ENCODE assay signal across 19 cellular contexts in genomic region chr7:151124899-151125399, GRCh38. TPM values are rescaled to one million over a fixed set of nuclear protein-coding genes. Genes with fewer than 3 reads are reported as not detected.
DNase-seq lines count a peak whose midpoint lies in the region; ATAC-seq, FAIRE-seq and TF ChIP-seq lines count a peak whose summit lies in the region.
"Had no signal": no experiment of that assay in that cellular context is flagged by ENCODE, and none has a peak within 500 bp of the region (broad histone marks: within the 10 kb centered on the region; RNA-seq: fewer than 3 reads in every experiment).

No MANE protein-coding gene starts in this region.

- H3K27me3 ChIP-seq in H7 (ENCODE audit: control insufficient read depth, insufficient read depth, low read length) (peaks cover 3% of the 10 kb centered on the region; the same call in 1 of the 2 replicates), astrocyte (ENCODE audit: insufficient read depth, low read length) (no peaks in the 10 kb centered on the region)
- H3K27me3 ChIP-seq: SJCRH30 had no signal

- H3K27ac ChIP-seq in astrocyte (ENCODE audit: low read depth, low read length), result no peak overlapping the region
- H3K27ac ChIP-seq: SJCRH30 had no signal

- TF ChIP-seq CTCF in astrocyte (IDR thresholded peaks at IDR 0.05; ENCODE audit: insufficient read depth, low read depth, low read length) (no peak), progenitor cell of endocrine pancreas (IDR thresholded peaks at IDR 0.05; ENCODE audit: unreplicated experiment) (no peak)

- no peak overlapping the region for H2AFZ ChIP-seq in astrocyte (ENCODE audit: low read depth, low read length)

- no peak for DNase-seq in H7
- DNase-seq in astrocyte (ENCODE audit: low read depth), result no peak
- no peak for DNase-seq in progenitor cell of endocrine pancreas (ENCODE audit: low spot score, unreplicated experiment)
- DNase-seq in stimulated activated CD4-positive, alpha-beta T cell treated with anti-CD3 and anti-CD28 coated beads, Interleukin-4, amount 100 ng/mL, for 1 hour, result no peak
- DNase-seq in D341Med (ENCODE audit: low spot score), result no peak
- no peak for DNase-seq in T1000 (lab: John Stamatoyannopoulos, UW)
- DNase-seq: activated B cell treated with CpG ODN at 0.5 μM for 24 hours; effector CD4-positive, alpha-beta T cell; EL; Karpas-422; naive thymus-derived CD8-positive, alpha-beta T cell; SJCRH30; stimulated activated CD4-positive, alpha-beta T cell treated with anti-CD3 and anti-CD28 coated beads, Interleukin-1b, Interleukin-23, amount 100 ng/mL, for 48 hours; T-helper 17 cell had no signal

- H3K4me1 ChIP-seq in astrocyte (ENCODE audit: insufficient read depth, low read length), result peaks cover 7% of the 10 kb centered on the region

- H3K36me3 Mint-ChIP-seq in astrocyte (ENCODE audit: low read depth, unreplicated experiment), result peaks cover 18% of the 10 kb centered on the region
- H3K36me3 Mint-ChIP-seq in progenitor cell of endocrine pancreas (ENCODE audit: insufficient read depth), result peaks cover 20% of the 10 kb centered on the region

- peak overlapping the region; percentile 91 for H3K4me2 ChIP-seq in astrocyte (ENCODE audit: low read length)

- H3K36me3 ChIP-seq in H7 (replicated peaks; ENCODE audit: control insufficient read depth, insufficient read depth, low read length), result peaks cover 7% of the 10 kb centered on the region
- peaks cover 8% of the 10 kb centered on the region for H3K36me3 ChIP-seq in astrocyte (ENCODE audit: insufficient read depth, low read length)

- ATAC-seq in HG02885 (IDR thresholded peaks at IDR 0.05; ENCODE audit: poor library complexity, unreplicated experiment), result no peak
- ATAC-seq: T-helper 17 cell had no signal

- H3K9me3 Mint-ChIP-seq in astrocyte (ENCODE audit: unreplicated experiment) (no peaks in the 10 kb centered on the region), progenitor cell of endocrine pancreas (ENCODE audit: low read depth) (no peaks in the 10 kb centered on the region)
- H3K9me3 Mint-ChIP-seq: activated B cell treated with CpG ODN at 0.5 μM for 24 hours; naive thymus-derived CD8-positive, alpha-beta T cell had no signal

- H3K27me3 Mint-ChIP-seq in astrocyte (ENCODE audit: low read depth, unreplicated experiment) (no peaks in the 10 kb centered on the region), progenitor cell of endocrine pancreas (peaks cover 3% of the 10 kb centered on the region)
- H3K27me3 Mint-ChIP-seq: T-helper 17 cell had no signal

- no peak for FAIRE-seq in astrocyte (lab: Jason Lieb, UNC)

- H3K9me3 ChIP-seq in astrocyte (ENCODE audit: insufficient read depth, low read depth, low read length) (no peaks in the 10 kb centered on the region), iPS-18c (ENCODE audit: control insufficient read depth, insufficient read depth, low read length) (no peaks in the 10 kb centered on the region)
- H3K9me3 ChIP-seq: SJCRH30 had no signal

- H3K27ac Mint-ChIP-seq in astrocyte (ENCODE audit: unreplicated experiment), result no peak overlapping the region
- H3K27ac Mint-ChIP-seq in progenitor cell of endocrine pancreas, result no peak overlapping the region
- H3K27ac Mint-ChIP-seq: activated B cell treated with CpG ODN at 0.5 μM for 24 hours, T-helper 17 cell had no signal

- H3K4me3 ChIP-seq in H7 (ENCODE audit: insufficient read depth, low read depth, low read length) (peak overlapping the region; percentile 47; the same call in 1 of the 2 replicates), astrocyte (ENCODE audit: insufficient read depth, low read depth, low read length) (no peak overlapping the region), iPS-18c (ENCODE audit: insufficient read depth, low read depth, low read length) (peak overlapping the region; percentile 59; the same call in 1 of the 2 replicates)
- H3K4me3 ChIP-seq: SJCRH30 had no signal

- no peak overlapping the region for H3K9ac ChIP-seq in astrocyte (ENCODE audit: low read length)

- peaks cover 70% of the 10 kb centered on the region for H4K20me1 ChIP-seq in astrocyte (ENCODE audit: insufficient read depth, low read length)

- peak overlapping the region; percentile 72 for H3K4me3 Mint-ChIP-seq in astrocyte (ENCODE audit: unreplicated experiment)
- H3K4me3 Mint-ChIP-seq in progenitor cell of endocrine pancreas (ENCODE audit: low read depth), result peak overlapping the region; percentile 66
- H3K4me3 Mint-ChIP-seq: activated B cell treated with CpG ODN at 0.5 μM for 24 hours, T-helper 17 cell had no signal

- H3K79me2 ChIP-seq in astrocyte (ENCODE audit: insufficient read depth, low read length), result no peaks in the 10 kb centered on the region

- H3K4me1 Mint-ChIP-seq in astrocyte (ENCODE audit: low read depth, unreplicated experiment), result peaks cover 9% of the 10 kb centered on the region
- H3K4me1 Mint-ChIP-seq in progenitor cell of endocrine pancreas (ENCODE audit: low read depth), result peaks cover 7% of the 10 kb centered on the region

RNA-seq across cellular contexts. Expression of gene AGAP3, which starts 38.7 kb away (rescaled TPM):
- 63.3 and 76.0 TPM in 2 replicates for total RNA-seq in H7 (2014; rRNA removed; shearing (Covaris generic))
- total RNA-seq in astrocyte (123 and 156 TPM in 2 replicates), progenitor cell of endocrine pancreas (112 and 114 TPM in 2 replicates)

RNA-seq across cellular contexts. Expression of gene TMUB1, which starts 41.7 kb away (rescaled TPM):
- total RNA-seq in H7 (2014; rRNA removed; shearing (Covaris generic)), result 67.4 and 73.4 TPM in 2 replicates
- total RNA-seq in astrocyte (42.9 and 44.9 TPM in 2 replicates), progenitor cell of endocrine pancreas (40.4 and 48.6 TPM in 2 replicates)

RNA-seq across cellular contexts. Expression of gene GBX1, which starts 42.5 kb away (rescaled TPM):
- 0.62 TPM in 1 of 2 replicates, not detected in the other for total RNA-seq in H7 (2014; rRNA removed; shearing (Covaris generic))
- total RNA-seq in astrocyte, result not detected in 2 replicates
- 2.0 and 2.1 TPM in 2 replicates for total RNA-seq in progenitor cell of endocrine pancreas
- total RNA-seq: activated B cell treated with CpG ODN at 0.5 μM for 24 hours; activated CD8-positive, alpha-beta memory T cell treated with anti-CD3 and anti-CD28 coated beads for 36 hours; naive thymus-derived CD8-positive, alpha-beta T cell; OCI-LY7; subcutaneous adipose tissue; T-helper 17 cell had no signal

RNA-seq across cellular contexts. Expression of gene FASTK, which starts 44.3 kb away (rescaled TPM):
- 58.4 and 86.3 TPM in 2 replicates for total RNA-seq in H7 (2014; rRNA removed; shearing (Covaris generic))
- total RNA-seq in astrocyte (56.1 and 61.6 TPM in 2 replicates), progenitor cell of endocrine pancreas (75.0 and 81.9 TPM in 2 replicates)
